In the genomic region with DNA sequence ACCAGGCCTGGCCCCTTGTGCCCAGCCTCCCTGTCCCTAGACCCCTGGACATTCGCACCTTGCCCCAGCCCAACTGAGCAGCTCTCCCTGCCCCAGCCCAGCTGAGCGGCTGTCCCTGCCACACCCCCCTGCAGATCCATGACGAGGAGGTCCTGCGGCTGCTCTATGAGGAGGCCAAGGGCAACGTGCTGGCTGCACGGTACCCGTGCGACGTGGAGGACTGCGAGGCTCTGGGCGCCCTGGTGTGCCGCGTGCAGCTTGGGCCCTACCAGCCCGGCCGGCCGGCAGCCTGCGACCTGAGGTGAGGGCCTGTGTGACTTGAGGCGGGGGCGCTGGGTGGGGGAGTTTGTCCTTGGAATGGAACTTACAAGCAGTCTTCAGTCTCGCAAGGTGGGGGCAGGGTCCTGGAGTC, we compare ENCODE assay signal across 1 cellular context.
TF ChIP-seq lines count a peak whose summit lies in the region.

No MANE protein-coding gene starts in this region.

TF ChIP-seq in IMR-90, 13 proteins besides CTCF, POLR2A, EP300 and RAD21:
- TF ChIP-seq MAFK (IDR thresholded peaks at IDR 0.05; ENCODE audit: low read depth, low read length) (no peak), MAZ (IDR thresholded peaks at IDR 0.05; ENCODE audit: borderline replicate concordance, low read depth, low read length) (no peak), NFE2L2 (IDR thresholded peaks at IDR 0.05; ENCODE audit: low read depth, low read length) (no peak), BHLHE40 (IDR thresholded peaks at IDR 0.05; ENCODE audit: low read depth, low read length) (no peak), CHD1 (IDR thresholded peaks at IDR 0.05; ENCODE audit: low read depth, low read length) (no peak), CEBPB (IDR thresholded peaks at IDR 0.05; ENCODE audit: low read depth, low read length) (no peak), SMC3 (IDR thresholded peaks at IDR 0.05; ENCODE audit: low read depth, low read length) (no peak), MXI1 (IDR thresholded peaks at IDR 0.05; ENCODE audit: borderline replicate concordance, low read depth, low read length) (no peak), FOS (IDR thresholded peaks at IDR 0.05; ENCODE audit: low read depth, low read length) (no peak), RFX5 (IDR thresholded peaks at IDR 0.05; ENCODE audit: low read depth, low read length) (no peak), RCOR1 (IDR thresholded peaks at IDR 0.05; ENCODE audit: insufficient replicate concordance, low read length) (no peak)
- TF ChIP-seq, protein P1, sequence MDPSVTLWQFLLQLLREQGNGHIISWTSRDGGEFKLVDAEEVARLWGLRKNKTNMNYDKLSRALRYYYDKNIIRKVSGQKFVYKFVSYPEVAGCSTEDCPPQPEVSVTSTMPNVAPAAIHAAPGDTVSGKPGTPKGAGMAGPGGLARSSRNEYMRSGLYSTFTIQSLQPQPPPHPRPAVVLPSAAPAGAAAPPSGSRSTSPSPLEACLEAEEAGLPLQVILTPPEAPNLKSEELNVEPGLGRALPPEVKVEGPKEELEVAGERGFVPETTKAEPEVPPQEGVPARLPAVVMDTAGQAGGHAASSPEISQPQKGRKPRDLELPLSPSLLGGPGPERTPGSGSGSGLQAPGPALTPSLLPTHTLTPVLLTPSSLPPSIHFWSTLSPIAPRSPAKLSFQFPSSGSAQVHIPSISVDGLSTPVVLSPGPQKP (IDR thresholded peaks at IDR 0.05; ENCODE audit: borderline replicate concordance, low read depth, low read length), result no peak
- TF ChIP-seq, protein P2, sequence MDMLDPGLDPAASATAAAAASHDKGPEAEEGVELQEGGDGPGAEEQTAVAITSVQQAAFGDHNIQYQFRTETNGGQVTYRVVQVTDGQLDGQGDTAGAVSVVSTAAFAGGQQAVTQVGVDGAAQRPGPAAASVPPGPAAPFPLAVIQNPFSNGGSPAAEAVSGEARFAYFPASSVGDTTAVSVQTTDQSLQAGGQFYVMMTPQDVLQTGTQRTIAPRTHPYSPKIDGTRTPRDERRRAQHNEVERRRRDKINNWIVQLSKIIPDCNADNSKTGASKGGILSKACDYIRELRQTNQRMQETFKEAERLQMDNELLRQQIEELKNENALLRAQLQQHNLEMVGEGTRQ (IDR thresholded peaks at IDR 0.05; ENCODE audit: low read depth, low read length), result no peak
